In the genomic region with DNA sequence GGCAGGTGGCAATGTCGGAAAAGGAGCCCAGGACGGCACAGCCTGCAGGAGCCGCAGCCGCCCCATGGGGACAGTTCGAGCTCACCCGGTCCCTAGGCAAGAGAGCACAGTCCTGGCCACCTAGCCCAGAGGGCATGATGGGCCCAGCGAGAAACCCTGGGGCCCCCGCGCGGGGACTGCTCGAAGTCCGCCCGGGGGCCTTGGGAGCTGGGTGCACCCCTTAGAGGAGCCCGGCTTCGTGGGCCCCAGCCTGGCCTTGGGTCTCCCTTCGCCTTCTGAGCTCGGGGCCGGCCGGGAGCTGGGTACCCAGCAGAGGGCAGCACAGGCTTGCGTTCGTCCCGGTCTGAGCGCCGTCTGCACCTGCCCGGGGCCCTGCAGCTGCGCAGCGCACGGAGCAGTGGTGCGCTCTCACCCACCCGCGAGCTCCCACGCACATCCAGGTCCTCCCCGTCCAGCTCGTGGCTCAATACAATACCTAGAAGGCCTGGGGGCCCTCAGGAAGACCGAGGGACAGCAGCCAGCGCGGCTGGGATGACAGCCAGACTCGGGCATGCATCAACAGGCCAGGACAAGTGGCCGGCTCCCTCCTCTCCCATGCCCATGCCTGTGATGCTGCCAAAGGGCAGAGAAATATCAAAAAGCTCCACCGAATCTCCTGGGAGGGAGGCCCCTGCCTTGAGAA, we compare ENCODE assay signal across 8 cellular contexts.
DNase-seq lines count a peak whose midpoint lies in the region; ATAC-seq, FAIRE-seq and TF ChIP-seq lines count a peak whose summit lies in the region.

No MANE protein-coding gene starts in this region.

- H2AFZ ChIP-seq in GM23338: peak overlapping the region; percentile 99

- ATAC-seq in GM23338 (peak; percentile 97), pancreas (peak; percentile 91 to 96 (median 96))

- intact Hi-C loops in pancreas (cut with DNase I): loop anchor here in 1 of 3 donors (10.0 kb wide), 1 partner anchor 234 kb away; no protein-coding TSS in a partner anchor

- H3K36me3 Mint-ChIP-seq in GM23338 (ENCODE audit: low read depth) (no peaks in the 10 kb centered on the region), type B pancreatic cell (peaks cover 1% of the 10 kb centered on the region)

- H3K4me3 ChIP-seq in DOHH2 (ENCODE audit: low read length): peak overlapping the region; percentile 31
- H3K4me3 ChIP-seq in GM23338: peak overlapping the region; percentile 55
- H3K4me3 ChIP-seq in pancreas: peak overlapping the region in 2 of 4 donors; percentile 17 to 18

- H3K9me2 ChIP-seq in DOHH2 (replicated peaks; ENCODE audit: control insufficient read depth, low read length) (no peaks in the 10 kb centered on the region), GM23338 (ENCODE audit: insufficient read depth) (no peaks in the 10 kb centered on the region)

- peaks cover 8% of the 10 kb centered on the region; the same call in 2 of the 3 replicates for H3K4me1 Mint-ChIP-seq in GM23338
- H3K4me1 Mint-ChIP-seq in type B pancreatic cell (ENCODE audit: unreplicated experiment): peaks cover 24% of the 10 kb centered on the region

- H3K9me3 ChIP-seq in DOHH2 (ENCODE audit: control insufficient read depth, insufficient read depth, low read length): no peaks in the 10 kb centered on the region
- H3K9me3 ChIP-seq in pancreas: no peaks in the 10 kb centered on the region

- H4K20me1 ChIP-seq in DOHH2 (ENCODE audit: control insufficient read depth, insufficient read depth, low read depth, low read length) (peaks cover 4% of the 10 kb centered on the region; the same call in 1 of the 2 replicates), GM23338 (replicated peaks; ENCODE audit: insufficient read depth) (no peaks in the 10 kb centered on the region)

- peak; percentile 91 for DNase-seq in GM23338 (ENCODE audit: low spot score)
- peak; percentile 45 to 52 for DNase-seq in Kasumi-1 (lab: John Stamatoyannopoulos, UW)
- peak; percentile 50 for DNase-seq in SHP77 treated with DMSO at 0.1 percent for 48 hours (lab: John Stamatoyannopoulos, UW)
- DNase-seq in activated naive CD4-positive, alpha-beta T cell treated with Interleukin-2 at 50 U/mL for 16 hours: peak; percentile 73
- DNase-seq in glomerular visceral epithelial cell (ENCODE audit: extremely low spot score): peak; percentile 72
- peak; percentile 57 to 92 (median 77) for DNase-seq in pancreas
- peak; percentile 89 for DNase-seq in type B pancreatic cell (ENCODE audit: extremely low spot score, unreplicated experiment)

- WGBS in pancreas, 2 donors: 11 to 16% methylated on average over 29 to 40 of the region's 40 CpGs

- peak overlapping the region; percentile 70 for H3K4me3 Mint-ChIP-seq in GM23338
- H3K4me3 Mint-ChIP-seq in type B pancreatic cell: peak overlapping the region; percentile 82

- no peaks in the 10 kb centered on the region for H3F3A ChIP-seq in DOHH2 (ENCODE audit: control insufficient read depth, insufficient read depth)
- H3F3A ChIP-seq in GM23338 (replicated peaks; ENCODE audit: low read depth): peaks cover 8% of the 10 kb centered on the region; the same call in 1 of the 2 replicates

- no peak overlapping the region for H3K27ac Mint-ChIP-seq in GM23338
- H3K27ac Mint-ChIP-seq in type B pancreatic cell: no peak overlapping the region

- H3K27me3 Mint-ChIP-seq in GM23338 (ENCODE audit: insufficient read depth, low read depth, poor library complexity) (peaks cover 8% of the 10 kb centered on the region), type B pancreatic cell (peaks cover 44% of the 10 kb centered on the region)

- H3K9me3 Mint-ChIP-seq in GM23338: no peaks in the 10 kb centered on the region
- peaks cover 2% of the 10 kb centered on the region for H3K9me3 Mint-ChIP-seq in type B pancreatic cell

- H3K4me2 ChIP-seq in DOHH2 (ENCODE audit: low read length) (peak overlapping the region; percentile 56), GM23338 (peak overlapping the region; percentile 85)

- H3K27me3 ChIP-seq in DOHH2 (ENCODE audit: control insufficient read depth, low read length): peaks cover 44% of the 10 kb centered on the region
- no peaks in the 10 kb centered on the region for H3K27me3 ChIP-seq in GM23338 (ENCODE audit: insufficient read depth)
- peaks cover 0 to 5% (median 0%) of the 10 kb centered on the region in 4 donors for H3K27me3 ChIP-seq in pancreas

- TF ChIP-seq CTCF in DOHH2 (IDR thresholded peaks at IDR 0.05; ENCODE audit: low read depth, low read length, poor library complexity, severe bottlenecking) (peak; percentile 83), GM23338 (conservative IDR thresholded peaks at IDR 0.05; ENCODE audit: low read depth in 2 of 2) (peak; percentile 77 to 96), pancreas (IDR thresholded peaks at IDR 0.05) (peak; percentile 63 to 84 (median 68)), type B pancreatic cell (conservative IDR thresholded peaks at IDR 0.05) (peak; percentile 93)

- no peak for FAIRE-seq in pancreas (lab: Jason Lieb, UNC)

- H3K27ac ChIP-seq in DOHH2 (ENCODE audit: low read depth, low read length) (no peak overlapping the region), GM23338 (ENCODE audit: low read depth) (no peak overlapping the region), pancreas (no peak overlapping the region)

- H3K4me1 ChIP-seq in DOHH2 (ENCODE audit: control insufficient read depth, low read length): peaks cover 20% of the 10 kb centered on the region
- peaks cover 6% of the 10 kb centered on the region; the same call in 1 of the 2 replicates for H3K4me1 ChIP-seq in GM23338 (ENCODE audit: insufficient read depth)
- H3K4me1 ChIP-seq in pancreas: peaks cover 0 to 2% (median 0%) of the 10 kb centered on the region in 3 donors

- H3K79me2 ChIP-seq in DOHH2 (ENCODE audit: control insufficient read depth, low read length) (no peaks in the 10 kb centered on the region), GM23338 (replicated peaks; ENCODE audit: insufficient read depth) (no peaks in the 10 kb centered on the region)

- H3K36me3 ChIP-seq in DOHH2 (ENCODE audit: control insufficient read depth, low read length) (no peaks in the 10 kb centered on the region), GM23338 (ENCODE audit: insufficient read depth) (no peaks in the 10 kb centered on the region), pancreas (no peaks in the 10 kb centered on the region)

TF ChIP-seq in GM23338, 12 proteins besides CTCF, POLR2A, EP300 and RAD21 (continues in another document):
- TF ChIP-seq, protein P1, sequence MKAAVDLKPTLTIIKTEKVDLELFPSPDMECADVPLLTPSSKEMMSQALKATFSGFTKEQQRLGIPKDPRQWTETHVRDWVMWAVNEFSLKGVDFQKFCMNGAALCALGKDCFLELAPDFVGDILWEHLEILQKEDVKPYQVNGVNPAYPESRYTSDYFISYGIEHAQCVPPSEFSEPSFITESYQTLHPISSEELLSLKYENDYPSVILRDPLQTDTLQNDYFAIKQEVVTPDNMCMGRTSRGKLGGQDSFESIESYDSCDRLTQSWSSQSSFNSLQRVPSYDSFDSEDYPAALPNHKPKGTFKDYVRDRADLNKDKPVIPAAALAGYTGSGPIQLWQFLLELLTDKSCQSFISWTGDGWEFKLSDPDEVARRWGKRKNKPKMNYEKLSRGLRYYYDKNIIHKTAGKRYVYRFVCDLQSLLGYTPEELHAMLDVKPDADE (IDR thresholded peaks at IDR 0.05): no peak
- no peak for TF ChIP-seq POLR2AphosphoS5 (IDR thresholded peaks at IDR 0.05; ENCODE audit: low read depth)
- no peak for TF ChIP-seq EZH2phosphoT487 (IDR thresholded peaks at IDR 0.05; ENCODE audit: unreplicated experiment)
- no peak for TF ChIP-seq JUNB (IDR thresholded peaks at IDR 0.05; ENCODE audit: unreplicated experiment)
- no peak for TF ChIP-seq ZNF331 (CRISPR knock-in tag; IDR thresholded peaks at IDR 0.05; ENCODE audit: low read depth)
- no peak for TF ChIP-seq CREB1 (CRISPR knock-in tag; IDR thresholded peaks at IDR 0.05; ENCODE audit: low read depth)
- TF ChIP-seq, protein P2, sequence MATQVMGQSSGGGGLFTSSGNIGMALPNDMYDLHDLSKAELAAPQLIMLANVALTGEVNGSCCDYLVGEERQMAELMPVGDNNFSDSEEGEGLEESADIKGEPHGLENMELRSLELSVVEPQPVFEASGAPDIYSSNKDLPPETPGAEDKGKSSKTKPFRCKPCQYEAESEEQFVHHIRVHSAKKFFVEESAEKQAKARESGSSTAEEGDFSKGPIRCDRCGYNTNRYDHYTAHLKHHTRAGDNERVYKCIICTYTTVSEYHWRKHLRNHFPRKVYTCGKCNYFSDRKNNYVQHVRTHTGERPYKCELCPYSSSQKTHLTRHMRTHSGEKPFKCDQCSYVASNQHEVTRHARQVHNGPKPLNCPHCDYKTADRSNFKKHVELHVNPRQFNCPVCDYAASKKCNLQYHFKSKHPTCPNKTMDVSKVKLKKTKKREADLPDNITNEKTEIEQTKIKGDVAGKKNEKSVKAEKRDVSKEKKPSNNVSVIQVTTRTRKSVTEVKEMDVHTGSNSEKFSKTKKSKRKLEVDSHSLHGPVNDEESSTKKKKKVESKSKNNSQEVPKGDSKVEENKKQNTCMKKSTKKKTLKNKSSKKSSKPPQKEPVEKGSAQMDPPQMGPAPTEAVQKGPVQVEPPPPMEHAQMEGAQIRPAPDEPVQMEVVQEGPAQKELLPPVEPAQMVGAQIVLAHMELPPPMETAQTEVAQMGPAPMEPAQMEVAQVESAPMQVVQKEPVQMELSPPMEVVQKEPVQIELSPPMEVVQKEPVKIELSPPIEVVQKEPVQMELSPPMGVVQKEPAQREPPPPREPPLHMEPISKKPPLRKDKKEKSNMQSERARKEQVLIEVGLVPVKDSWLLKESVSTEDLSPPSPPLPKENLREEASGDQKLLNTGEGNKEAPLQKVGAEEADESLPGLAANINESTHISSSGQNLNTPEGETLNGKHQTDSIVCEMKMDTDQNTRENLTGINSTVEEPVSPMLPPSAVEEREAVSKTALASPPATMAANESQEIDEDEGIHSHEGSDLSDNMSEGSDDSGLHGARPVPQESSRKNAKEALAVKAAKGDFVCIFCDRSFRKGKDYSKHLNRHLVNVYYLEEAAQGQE (IDR thresholded peaks at IDR 0.05; ENCODE audit: unreplicated experiment): no peak
- TF ChIP-seq NANOG (IDR thresholded peaks at IDR 0.05; ENCODE audit: borderline replicate concordance): no peak
- TF ChIP-seq ZNF114 (CRISPR knock-in tag; IDR thresholded peaks at IDR 0.05): no peak
